32 cellular contexts compared by ENCODE assay signal in genomic region chr5:2357309-2357708, GRCh38.
"Had no signal": no experiment of that assay in that cellular context is flagged by ENCODE, and none has a peak within 500 bp of the region (broad histone marks: within the 10 kb centered on the region; RNA-seq: fewer than 3 reads in every experiment).

No MANE protein-coding gene starts in this region.

- H3K27ac ChIP-seq: adrenal gland, body of pancreas, breast epithelium, SJCRH30, SK-N-MC had no signal

- H3K4me1 ChIP-seq: adrenal gland, body of pancreas, breast epithelium, SJCRH30 had no signal

- H3K9me3 ChIP-seq: adrenal gland, body of pancreas, MG63, SJCRH30 had no signal

- H3K4me3 ChIP-seq: adrenal gland, body of pancreas, breast epithelium, MG63, SJCRH30, SK-N-MC had no signal

- DNase-seq: activated CD4-positive, alpha-beta memory T cell treated with anti-CD3 and anti-CD28 coated beads for 36 hours; activated CD4-positive, alpha-beta T cell treated with anti-CD3 and anti-CD28 coated beads for 4 hours; activated CD4-positive, alpha-beta T cell treated with anti-CD3 and anti-CD28 coated beads, Interleukin-2, amount 50 U/mL, for 1 hour; activated CD4-positive, CD25-positive, alpha-beta regulatory T cell treated with anti-CD3 and anti-CD28 coated beads, Interleukin-2, amount 50 U/mL, for 72 hours; activated CD8-positive, alpha-beta memory T cell treated with anti-CD3 and anti-CD28 coated beads, Interleukin-2, amount 50 U/mL, for 4 hours; activated gamma-delta T cell treated with Interleukin-2 at 50 U/mL for 16 hours; activated naive CD4-positive, alpha-beta T cell treated with anti-CD3 and anti-CD28 coated beads for 36 hours; activated T-cell treated with anti-CD3 and anti-CD28 coated beads for 4 hours; activated T-cell treated with anti-CD3 and anti-CD28 coated beads, Interleukin-2, amount 50 U/mL, for 4 hours; adrenal gland; body of pancreas; Kasumi-1; KG1; MG63; MV-4-11; NCI-H1092 treated with DMSO at 0.1 percent for 48 hours; NCI-H1417; NCI-H146; NCI-H187; NCI-H2029 treated with DMSO at 0.1 percent for 48 hours; NCI-H2107; NCI-H226; NCI-H446 treated with DMSO at 0.1 percent for 48 hours; NCI-H524; NCI-H69; SHP77; SJCRH30 had no signal

- H3K27me3 ChIP-seq: adrenal gland, body of pancreas, breast epithelium, SJCRH30 had no signal

- ATAC-seq: activated naive CD4-positive, alpha-beta T cell treated with anti-CD3 and anti-CD28 coated beads, Interleukin-2, amount 50 U/mL, for 72 hours; activated T-cell treated with anti-CD3 and anti-CD28 coated beads, Interleukin-2, amount 50 U/mL, for 4 hours; body of pancreas; Panc1; WTC11 had no signal

- H3K36me3 ChIP-seq: adrenal gland, breast epithelium, MG63, SJCRH30 had no signal
